In the genomic region with DNA sequence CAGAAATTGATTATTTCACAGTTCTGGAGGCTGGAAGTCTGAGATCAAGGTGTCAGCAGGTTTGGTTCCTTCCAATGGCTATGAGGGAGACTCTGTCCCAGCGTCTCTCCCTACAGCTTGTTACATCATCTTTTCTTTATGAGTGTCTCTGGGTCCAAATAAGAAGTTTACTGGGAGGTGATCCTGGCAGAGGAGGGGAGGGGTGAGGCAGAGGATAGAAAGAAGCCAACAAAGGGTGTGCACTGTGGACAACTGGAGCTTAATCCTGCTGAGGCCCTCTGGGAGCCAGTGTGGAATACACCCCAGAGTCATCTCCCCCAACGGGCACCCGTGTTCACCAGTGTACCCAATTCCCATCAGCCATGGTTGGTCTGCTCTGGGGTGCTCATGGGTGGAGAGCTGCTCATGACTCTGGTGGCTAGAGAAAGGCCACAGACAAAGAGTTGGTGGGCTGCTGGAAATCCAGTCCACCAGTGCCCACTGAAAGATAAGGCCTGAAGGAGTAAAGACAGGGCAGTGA, we compare ENCODE assay signal across 23 cellular contexts. TPM values are rescaled to one million over a fixed set of nuclear protein-coding genes. Genes with fewer than 3 reads are reported as not detected.
DNase-seq lines count a peak whose midpoint lies in the region; ATAC-seq and TF ChIP-seq lines count a peak whose summit lies in the region.
"Had no signal": no experiment of that assay in that cellular context is flagged by ENCODE, and none has a peak within 500 bp of the region (broad histone marks: within the 10 kb centered on the region; RNA-seq: fewer than 3 reads in every experiment).

No MANE protein-coding gene starts in this region.

- DNase-seq in natural killer cell = no peak
- no peak for DNase-seq in natural killer cell treated with Interleukin-12 subunit alpha and Interleukin-12 subunit beta and Interleukin-15 and Interleukin-18, amount 100 ng/mL, for 72 hours (ENCODE audit: low spot score)
- DNase-seq in activated CD8-positive, alpha-beta T cell treated with anti-CD3 and anti-CD28 coated beads, Interleukin-2, amount 10 ng/mL, durations not matched to agents 7 days and 5 days = no peak
- peak; percentile 47 for DNase-seq in fibroblast of the aortic adventitia (ENCODE audit: low read depth)
- DNase-seq in stimulated activated effector memory CD8-positive, alpha-beta T cell treated with anti-CD3 and anti-CD28 coated beads, Interleukin-12 subunit alpha, Interleukin-12 subunit beta, amount 100 ng/mL, for 72 hours (ENCODE audit: low spot score in 2 of 2) = peak in 1 of 2 donors; percentile 48
- no peak for DNase-seq in CD1c-positive myeloid dendritic cell (ENCODE audit: extremely low spot score)
- no peak for DNase-seq in glutamatergic neuron
- no peak for DNase-seq in activated T-helper 1 cell treated with anti-CD3 and anti-CD28 coated beads, Interleukin-12 subunit alpha, Interleukin-12 subunit beta, Interleukin-2, Interleukin-4 antibody, amounts not matched to agents 30 ng/mL and 10 ng/mL and 1 ng/mL, durations not matched to agents 14 hours and 24 hours and 36 hours (ENCODE audit: low spot score)
- DNase-seq: ACHN; activated T-cell treated with anti-CD3 and anti-CD28 coated beads, Interleukin-2, amount 50 U/mL, for 72 hours; body of pancreas; DMS 273 treated with DMSO at 0.1 percent for 48 hours; endodermal cell; MM.1S; NCI-H146; NCI-H510A treated with DMSO at 0.1 percent for 48 hours had no signal

- H3K27ac Mint-ChIP-seq in natural killer cell = peak overlapping the region; percentile 48 to 66
- peak overlapping the region in 1 of 2 donors; percentile 10 for H3K27ac Mint-ChIP-seq in natural killer cell treated with Interleukin-12 subunit alpha and Interleukin-12 subunit beta and Interleukin-15 and Interleukin-18, amount 100 ng/mL, for 72 hours
- peak overlapping the region; percentile 18 for H3K27ac Mint-ChIP-seq in activated CD8-positive, alpha-beta T cell treated with anti-CD3 and anti-CD28 coated beads, Interleukin-2, amount 10 ng/mL, durations not matched to agents 7 days and 5 days
- H3K27ac Mint-ChIP-seq in stimulated activated effector memory CD8-positive, alpha-beta T cell treated with anti-CD3 and anti-CD28 coated beads, Interleukin-12 subunit alpha, Interleukin-12 subunit beta, amount 100 ng/mL, for 72 hours = peak overlapping the region; percentile 48
- H3K27ac Mint-ChIP-seq in glutamatergic neuron (ENCODE audit: unreplicated experiment) = no peak overlapping the region
- no peak overlapping the region for H3K27ac Mint-ChIP-seq in activated T-helper 1 cell treated with anti-CD3 and anti-CD28 coated beads, Interleukin-12 subunit alpha, Interleukin-12 subunit beta, Interleukin-2, Interleukin-4 antibody, amounts not matched to agents 30 ng/mL and 10 ng/mL and 1 ng/mL, durations not matched to agents 14 hours and 24 hours and 36 hours
- H3K27ac Mint-ChIP-seq: activated T-cell treated with anti-CD3 and anti-CD28 coated beads, Interleukin-2, amount 50 U/mL, for 72 hours; endodermal cell; T-helper 2 cell treated with Interferon-gamma antibody and Interleukin-4, amounts not matched to agents 5 μg/mL and 100 μg/mL, for 36 hours; WTC11 had no signal

- CTCF ChIA-PET in activated CD8-positive, alpha-beta T cell treated with anti-CD3 and anti-CD28 coated beads, Interleukin-2, amount 10 ng/mL, durations not matched to agents 7 days and 5 days (lab: Charles Lee) = interaction anchor here (0.6 to 2.5 kb wide), 7 partner anchors 14 to 485 kb away, joined by 3 to 9 read pairs (median 4); a partner anchor contains a TSS

- peaks cover 0 to 4% of the 10 kb centered on the region in 2 donors for H3K27me3 Mint-ChIP-seq in natural killer cell (ENCODE audit: low read depth in 2 of 2)
- H3K27me3 Mint-ChIP-seq in natural killer cell treated with Interleukin-12 subunit alpha and Interleukin-12 subunit beta and Interleukin-15 and Interleukin-18, amount 100 ng/mL, for 72 hours = peaks cover 0 to 5% of the 10 kb centered on the region in 2 donors
- no peaks in the 10 kb centered on the region for H3K27me3 Mint-ChIP-seq in activated CD8-positive, alpha-beta T cell treated with anti-CD3 and anti-CD28 coated beads, Interleukin-2, amount 10 ng/mL, durations not matched to agents 7 days and 5 days (ENCODE audit: low read depth)
- peaks cover 5% of the 10 kb centered on the region for H3K27me3 Mint-ChIP-seq in glutamatergic neuron (ENCODE audit: unreplicated experiment)
- H3K27me3 Mint-ChIP-seq in activated T-helper 1 cell treated with anti-CD3 and anti-CD28 coated beads, Interleukin-12 subunit alpha, Interleukin-12 subunit beta, Interleukin-2, Interleukin-4 antibody, amounts not matched to agents 30 ng/mL and 10 ng/mL and 1 ng/mL, durations not matched to agents 14 hours and 24 hours and 36 hours (ENCODE audit: insufficient read depth) = peaks cover 4% of the 10 kb centered on the region

- H3K4me3 Mint-ChIP-seq in natural killer cell (no peak overlapping the region), glutamatergic neuron (ENCODE audit: unreplicated experiment) (no peak overlapping the region)
- no peak overlapping the region for H3K4me3 Mint-ChIP-seq in natural killer cell treated with Interleukin-12 subunit alpha and Interleukin-12 subunit beta and Interleukin-15 and Interleukin-18, amount 100 ng/mL, for 72 hours
- no peak overlapping the region for H3K4me3 Mint-ChIP-seq in activated CD8-positive, alpha-beta T cell treated with anti-CD3 and anti-CD28 coated beads, Interleukin-2, amount 10 ng/mL, durations not matched to agents 7 days and 5 days
- H3K4me3 Mint-ChIP-seq in stimulated activated effector memory CD8-positive, alpha-beta T cell treated with anti-CD3 and anti-CD28 coated beads, Interleukin-12 subunit alpha, Interleukin-12 subunit beta, amount 100 ng/mL, for 72 hours = no peak overlapping the region
- H3K4me3 Mint-ChIP-seq in activated T-helper 1 cell treated with anti-CD3 and anti-CD28 coated beads, Interleukin-12 subunit alpha, Interleukin-12 subunit beta, Interleukin-2, Interleukin-4 antibody, amounts not matched to agents 30 ng/mL and 10 ng/mL and 1 ng/mL, durations not matched to agents 14 hours and 24 hours and 36 hours = no peak overlapping the region
- H3K4me3 Mint-ChIP-seq: endodermal cell; T-helper 2 cell treated with Interferon-gamma antibody and Interleukin-4, amounts not matched to agents 5 μg/mL and 100 μg/mL, for 36 hours; WTC11 had no signal

- H3K36me3 Mint-ChIP-seq in natural killer cell (no peaks in the 10 kb centered on the region), glutamatergic neuron (ENCODE audit: unreplicated experiment) (no peaks in the 10 kb centered on the region)
- peaks cover 5% of the 10 kb centered on the region for H3K36me3 Mint-ChIP-seq in natural killer cell treated with Interleukin-12 subunit alpha and Interleukin-12 subunit beta and Interleukin-15 and Interleukin-18, amount 100 ng/mL, for 72 hours
- peaks cover 10% of the 10 kb centered on the region for H3K36me3 Mint-ChIP-seq in activated CD8-positive, alpha-beta T cell treated with anti-CD3 and anti-CD28 coated beads, Interleukin-2, amount 10 ng/mL, durations not matched to agents 7 days and 5 days (ENCODE audit: low read depth)
- H3K36me3 Mint-ChIP-seq in stimulated activated effector memory CD8-positive, alpha-beta T cell treated with anti-CD3 and anti-CD28 coated beads, Interleukin-12 subunit alpha, Interleukin-12 subunit beta, amount 100 ng/mL, for 72 hours = peaks cover 4% of the 10 kb centered on the region
- peaks cover 1% of the 10 kb centered on the region for H3K36me3 Mint-ChIP-seq in activated T-helper 1 cell treated with anti-CD3 and anti-CD28 coated beads, Interleukin-12 subunit alpha, Interleukin-12 subunit beta, Interleukin-2, Interleukin-4 antibody, amounts not matched to agents 30 ng/mL and 10 ng/mL and 1 ng/mL, durations not matched to agents 14 hours and 24 hours and 36 hours (ENCODE audit: low read depth)
- H3K36me3 Mint-ChIP-seq: WTC11 had no signal

- TF ChIP-seq CTCF in natural killer cell (IDR thresholded peaks at IDR 0.05) (no peak), fibroblast of the aortic adventitia (IDR thresholded peaks at IDR 0.05; ENCODE audit: insufficient read depth, low read length) (no peak), glutamatergic neuron (IDR thresholded peaks at IDR 0.05; ENCODE audit: partially characterized antibody, unreplicated experiment) (no peak)

- H3K9me3 Mint-ChIP-seq in natural killer cell (no peaks in the 10 kb centered on the region), glutamatergic neuron (ENCODE audit: unreplicated experiment) (no peaks in the 10 kb centered on the region)
- H3K9me3 Mint-ChIP-seq in natural killer cell treated with Interleukin-12 subunit alpha and Interleukin-12 subunit beta and Interleukin-15 and Interleukin-18, amount 100 ng/mL, for 72 hours = no peaks in the 10 kb centered on the region
- peaks cover 8% of the 10 kb centered on the region for H3K9me3 Mint-ChIP-seq in activated CD8-positive, alpha-beta T cell treated with anti-CD3 and anti-CD28 coated beads, Interleukin-2, amount 10 ng/mL, durations not matched to agents 7 days and 5 days (ENCODE audit: insufficient read depth)
- H3K9me3 Mint-ChIP-seq in stimulated activated effector memory CD8-positive, alpha-beta T cell treated with anti-CD3 and anti-CD28 coated beads, Interleukin-12 subunit alpha, Interleukin-12 subunit beta, amount 100 ng/mL, for 72 hours = peaks cover 3% of the 10 kb centered on the region
- peaks cover 12% of the 10 kb centered on the region for H3K9me3 Mint-ChIP-seq in activated T-helper 1 cell treated with anti-CD3 and anti-CD28 coated beads, Interleukin-12 subunit alpha, Interleukin-12 subunit beta, Interleukin-2, Interleukin-4 antibody, amounts not matched to agents 30 ng/mL and 10 ng/mL and 1 ng/mL, durations not matched to agents 14 hours and 24 hours and 36 hours

- intact Hi-C loops in natural killer cell (cut with micrococcal nuclease) = loop anchor here (5.0 kb wide), 1 partner anchor 103 kb away; a partner anchor contains a TSS
- intact Hi-C loops in activated T-helper 1 cell treated with anti-CD3 and anti-CD28 coated beads, Interleukin-12 subunit alpha, Interleukin-12 subunit beta, Interleukin-2, Interleukin-4 antibody, amounts not matched to agents 30 ng/mL and 10 ng/mL and 1 ng/mL, durations not matched to agents 14 hours and 24 hours and 36 hours (cut with micrococcal nuclease) = loop anchor here (2.0 to 10.0 kb wide), 4 partner anchors 79 to 795 kb away; a partner anchor contains a TSS

- no peak overlapping the region for H3K4me3 ChIP-seq in fibroblast of the aortic adventitia (ENCODE audit: low read depth, low read length)
- H3K4me3 ChIP-seq: BLaER1, body of pancreas, suprapubic skin had no signal

- POLR2A ChIA-PET in activated CD8-positive, alpha-beta T cell treated with anti-CD3 and anti-CD28 coated beads, Interleukin-2, amount 10 ng/mL, durations not matched to agents 7 days and 5 days (lab: Charles Lee) = interaction anchor here (0.6 to 1.1 kb wide), 3 partner anchors 57 to 793 kb away, joined by 3 to 5 read pairs (median 4); a partner anchor contains a TSS

- no peak for ATAC-seq in natural killer cell
- ATAC-seq in natural killer cell treated with Interleukin-12 subunit alpha and Interleukin-12 subunit beta and Interleukin-15 and Interleukin-18, amount 100 ng/mL, for 72 hours = no peak
- ATAC-seq in activated CD8-positive, alpha-beta T cell treated with anti-CD3 and anti-CD28 coated beads, Interleukin-2, amount 10 ng/mL, durations not matched to agents 7 days and 5 days = no peak
- no peak for ATAC-seq in stimulated activated effector memory CD8-positive, alpha-beta T cell treated with anti-CD3 and anti-CD28 coated beads, Interleukin-12 subunit alpha, Interleukin-12 subunit beta, amount 100 ng/mL, for 72 hours
- ATAC-seq: activated T-cell treated with anti-CD3 and anti-CD28 coated beads, Interleukin-2, amount 50 U/mL, for 72 hours; body of pancreas; sciatic nerve; WTC11 had no signal

- H3K4me1 Mint-ChIP-seq in natural killer cell (peaks cover 29 to 31% of the 10 kb centered on the region in 2 donors), glutamatergic neuron (ENCODE audit: low read depth, unreplicated experiment) (no peaks in the 10 kb centered on the region)
- peaks cover 50 to 52% of the 10 kb centered on the region in 2 donors for H3K4me1 Mint-ChIP-seq in natural killer cell treated with Interleukin-12 subunit alpha and Interleukin-12 subunit beta and Interleukin-15 and Interleukin-18, amount 100 ng/mL, for 72 hours (ENCODE audit: low read depth in 2 of 2)
- peaks cover 76% of the 10 kb centered on the region for H3K4me1 Mint-ChIP-seq in activated CD8-positive, alpha-beta T cell treated with anti-CD3 and anti-CD28 coated beads, Interleukin-2, amount 10 ng/mL, durations not matched to agents 7 days and 5 days (ENCODE audit: low read depth)
- H3K4me1 Mint-ChIP-seq in stimulated activated effector memory CD8-positive, alpha-beta T cell treated with anti-CD3 and anti-CD28 coated beads, Interleukin-12 subunit alpha, Interleukin-12 subunit beta, amount 100 ng/mL, for 72 hours = peaks cover 82% of the 10 kb centered on the region
- peaks cover 81% of the 10 kb centered on the region for H3K4me1 Mint-ChIP-seq in activated T-helper 1 cell treated with anti-CD3 and anti-CD28 coated beads, Interleukin-12 subunit alpha, Interleukin-12 subunit beta, Interleukin-2, Interleukin-4 antibody, amounts not matched to agents 30 ng/mL and 10 ng/mL and 1 ng/mL, durations not matched to agents 14 hours and 24 hours and 36 hours (ENCODE audit: low read depth)
- H3K4me1 Mint-ChIP-seq: WTC11 had no signal

RNA-seq across cellular contexts. Expression of a gene that starts 57.5 kb away (rescaled TPM):
- total RNA-seq in natural killer cell = 1 to 10 TPM in 1 of 3 donors, under 1 TPM in 2; 0.31 to 2.3 (median 0.78) TPM
- 10 to 100 TPM; 13.7 to 54.8 TPM for total RNA-seq in natural killer cell treated with Interleukin-12 subunit alpha and Interleukin-12 subunit beta and Interleukin-15 and Interleukin-18, amount 100 ng/mL, for 72 hours
- 1 to 10 TPM; 3.8 to 4.7 TPM for total RNA-seq in activated CD8-positive, alpha-beta T cell treated with anti-CD3 and anti-CD28 coated beads, Interleukin-2, amount 10 ng/mL, durations not matched to agents 7 days and 5 days
- total RNA-seq in fibroblast of the aortic adventitia (ENCODE audit: low replicate concordance) = not detected in 2 replicates
- total RNA-seq in glutamatergic neuron (ENCODE audit: unreplicated experiment) = not detected
- total RNA-seq in activated T-helper 1 cell treated with anti-CD3 and anti-CD28 coated beads, Interleukin-12 subunit alpha, Interleukin-12 subunit beta, Interleukin-2, Interleukin-4 antibody, amounts not matched to agents 30 ng/mL and 10 ng/mL and 1 ng/mL, durations not matched to agents 14 hours and 24 hours and 36 hours = 118 and 124 TPM in 2 replicates
- total RNA-seq: body of pancreas, endodermal cell, mammary epithelial cell, RPMI7951 had no signal

Comparison
In these comparisons a context has a peak if more than half of its experiments do, and no peak if none do; other contexts are left out.
1. H3K27ac Mint-ChIP-seq: peak in natural killer cell (2 of 2), activated CD8-positive, alpha-beta T cell treated with anti-CD3 and anti-CD28 coated beads, Interleukin-2, amount 10 ng/mL, durations not matched to agents 7 days and 5 days (single experiment) and stimulated activated effector memory CD8-positive, alpha-beta T cell treated with anti-CD3 and anti-CD28 coated beads, Interleukin-12 subunit alpha, Interleukin-12 subunit beta, amount 100 ng/mL, for 72 hours (single experiment); none in glutamatergic neuron (single experiment) and activated T-helper 1 cell treated with anti-CD3 and anti-CD28 coated beads, Interleukin-12 subunit alpha, Interleukin-12 subunit beta, Interleukin-2, Interleukin-4 antibody, amounts not matched to agents 30 ng/mL and 10 ng/mL and 1 ng/mL, durations not matched to agents 14 hours and 24 hours and 36 hours (single experiment).